8 cellular contexts compared by ENCODE assay signal in genomic region chr5:132458651-132459030, GRCh38. TPM values are rescaled to one million over a fixed set of nuclear protein-coding genes. Genes with fewer than 3 reads are reported as not detected.
DNase-seq lines count a peak whose midpoint lies in the region; FAIRE-seq and TF ChIP-seq lines count a peak whose summit lies in the region.

No MANE protein-coding gene starts in this region.

- no peak overlapping the region for H3K4me2 ChIP-seq in neural progenitor cell

- no peaks in the 10 kb centered on the region for H4K20me1 ChIP-seq in neural progenitor cell (ENCODE audit: low read depth)

- no peaks in the 10 kb centered on the region for H3K9me3 Mint-ChIP-seq in neural progenitor cell

- peak; percentile 69 for DNase-seq in GM12865 (ENCODE audit: low read depth)
- peak; percentile 81 for DNase-seq in RCC 7860 (ENCODE audit: low spot score)
- DNase-seq in iris pigment epithelial cell (ENCODE audit: low read depth) = peak; percentile 77
- DNase-seq in HK-2 (ENCODE audit: unreplicated experiment) = no peak
- DNase-seq in neural progenitor cell (ENCODE audit: low spot score) = no peak
- DNase-seq in stimulated activated CD4-positive, alpha-beta T cell treated with anti-CD3 and anti-CD28 coated beads, Interleukin-4, amount 100 ng/mL, for 1 hour = no peak
- DNase-seq in DMS79 treated with DMSO at 0.1 percent for 48 hours (lab: John Stamatoyannopoulos, UW) = no peak

- no peaks in the 10 kb centered on the region for H3K79me2 ChIP-seq in neural progenitor cell (ENCODE audit: low read depth)

- peak overlapping the region; percentile 16 for H3K4me3 ChIP-seq in GM12865 (ENCODE audit: low read depth, low read length)
- H3K4me3 ChIP-seq in HEK293 (ENCODE audit: low read depth, low read length) = no peak overlapping the region
- no peak overlapping the region for H3K4me3 ChIP-seq in neural progenitor cell

- peaks cover 2% of the 10 kb centered on the region for H3K27me3 Mint-ChIP-seq in neural progenitor cell (ENCODE audit: insufficient read depth, low read depth)

- no peaks in the 10 kb centered on the region for H3K4me1 ChIP-seq in HEK293 (ENCODE audit: control insufficient read depth, insufficient read depth, low read length)
- H3K4me1 ChIP-seq in neural progenitor cell = peaks cover 8% of the 10 kb centered on the region

- CTCF ChIA-PET in HEK293 (lab: Yijun Ruan, JAX) = interaction anchor here (0.7 to 1.6 kb wide), 7 partner anchors 11 to 503 kb away, joined by 3 to 6 read pairs (median 3); no protein-coding TSS in a partner anchor

- no peak for FAIRE-seq in RCC 7860 (lab: Jason Lieb, UNC)

- H3K36me3 ChIP-seq in HEK293 (ENCODE audit: control insufficient read depth in 2 of 2, insufficient read depth in 1 of 2, low read length in 2 of 2) = no peaks in the 10 kb centered on the region
- no peaks in the 10 kb centered on the region for H3K36me3 ChIP-seq in neural progenitor cell

- H3K4me1 Mint-ChIP-seq in neural progenitor cell = peaks cover 32% of the 10 kb centered on the region

- H3K27ac ChIP-seq in HEK293 (ENCODE audit: extremely low read depth, low read depth, low read length) (no peak overlapping the region; the same call in 1 of the 2 replicates), neural progenitor cell (no peak overlapping the region)

- H3K9me3 ChIP-seq in HEK293 (ENCODE audit: control insufficient read depth, insufficient read depth, low read depth, low read length) (no peaks in the 10 kb centered on the region), neural progenitor cell (ENCODE audit: low read depth) (no peaks in the 10 kb centered on the region)

- no peaks in the 10 kb centered on the region for H3K36me3 Mint-ChIP-seq in neural progenitor cell

- no peak overlapping the region for H3K4me3 Mint-ChIP-seq in neural progenitor cell

- no peak overlapping the region for H3K27ac Mint-ChIP-seq in neural progenitor cell

- no peak overlapping the region for H2AFZ ChIP-seq in neural progenitor cell (replicated peaks)

- POLR2A ChIA-PET in HEK293 (lab: Yijun Ruan, JAX) = interaction anchor here (0.6 to 1.5 kb wide), 2 partner anchors 32 to 38 kb away, joined by 4 to 8 read pairs; partner anchors contain the start of gene IRF1

- H3K27me3 ChIP-seq in neural progenitor cell = no peaks in the 10 kb centered on the region

- no peak overlapping the region for H3K9ac ChIP-seq in neural progenitor cell

- no peak for TF ChIP-seq CTCF in GM12865 (IDR thresholded peaks at IDR 0.05; ENCODE audit: insufficient read depth, low read depth, low read length, missing control alignments)
- no peak for TF ChIP-seq CTCF in HEK293 (tag by site-specific recombination; IDR thresholded peaks at IDR 0.05)
- TF ChIP-seq CTCF in neural progenitor cell (IDR thresholded peaks at IDR 0.05) = no peak

- H3F3A ChIP-seq in neural progenitor cell (ENCODE audit: low read depth) = no peaks in the 10 kb centered on the region

TF ChIP-seq in HEK293, 187 proteins besides CTCF, POLR2A, EP300 and RAD21:
- TF ChIP-seq KLF10 (tag by site-specific recombination; IDR thresholded peaks at IDR 0.05) (no peak), ZNF529 (tag by site-specific recombination; IDR thresholded peaks at IDR 0.05; ENCODE audit: insufficient replicate concordance) (no peak), FEZF1 (tag by site-specific recombination; IDR thresholded peaks at IDR 0.05) (peak; percentile 42; the same call in 1 of the 2 replicates), ZNF335 (tag by site-specific recombination; conservative IDR thresholded peaks at IDR 0.05) (peak; percentile 36)
- TF ChIP-seq, protein P1, sequence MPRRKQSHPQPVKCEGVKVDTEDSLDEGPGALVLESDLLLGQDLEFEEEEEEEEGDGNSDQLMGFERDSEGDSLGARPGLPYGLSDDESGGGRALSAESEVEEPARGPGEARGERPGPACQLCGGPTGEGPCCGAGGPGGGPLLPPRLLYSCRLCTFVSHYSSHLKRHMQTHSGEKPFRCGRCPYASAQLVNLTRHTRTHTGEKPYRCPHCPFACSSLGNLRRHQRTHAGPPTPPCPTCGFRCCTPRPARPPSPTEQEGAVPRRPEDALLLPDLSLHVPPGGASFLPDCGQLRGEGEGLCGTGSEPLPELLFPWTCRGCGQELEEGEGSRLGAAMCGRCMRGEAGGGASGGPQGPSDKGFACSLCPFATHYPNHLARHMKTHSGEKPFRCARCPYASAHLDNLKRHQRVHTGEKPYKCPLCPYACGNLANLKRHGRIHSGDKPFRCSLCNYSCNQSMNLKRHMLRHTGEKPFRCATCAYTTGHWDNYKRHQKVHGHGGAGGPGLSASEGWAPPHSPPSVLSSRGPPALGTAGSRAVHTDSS (tag by site-specific recombination; IDR thresholded peaks at IDR 0.05) = no peak

RNA-seq across cellular contexts. Expression of gene IRF1, which starts 31.9 kb away (rescaled TPM):
- 3.7 and 7.1 TPM in 2 replicates for total RNA-seq in neural progenitor cell (ENCODE audit: low replicate concordance)

Comparison
In these comparisons a context has a peak if more than half of its experiments do, and no peak if none do; other contexts are left out.
1. DNase-seq: peak in GM12865 (single experiment), RCC 7860 (single experiment) and iris pigment epithelial cell (single experiment); none in HK-2 (single experiment), neural progenitor cell (single experiment), stimulated activated CD4-positive, alpha-beta T cell treated with anti-CD3 and anti-CD28 coated beads, Interleukin-4, amount 100 ng/mL, for 1 hour (single experiment) and DMS79 treated with DMSO at 0.1 percent for 48 hours (single experiment).